Comparison of ENCODE assay signal across 8 cellular contexts in the genomic region with DNA sequence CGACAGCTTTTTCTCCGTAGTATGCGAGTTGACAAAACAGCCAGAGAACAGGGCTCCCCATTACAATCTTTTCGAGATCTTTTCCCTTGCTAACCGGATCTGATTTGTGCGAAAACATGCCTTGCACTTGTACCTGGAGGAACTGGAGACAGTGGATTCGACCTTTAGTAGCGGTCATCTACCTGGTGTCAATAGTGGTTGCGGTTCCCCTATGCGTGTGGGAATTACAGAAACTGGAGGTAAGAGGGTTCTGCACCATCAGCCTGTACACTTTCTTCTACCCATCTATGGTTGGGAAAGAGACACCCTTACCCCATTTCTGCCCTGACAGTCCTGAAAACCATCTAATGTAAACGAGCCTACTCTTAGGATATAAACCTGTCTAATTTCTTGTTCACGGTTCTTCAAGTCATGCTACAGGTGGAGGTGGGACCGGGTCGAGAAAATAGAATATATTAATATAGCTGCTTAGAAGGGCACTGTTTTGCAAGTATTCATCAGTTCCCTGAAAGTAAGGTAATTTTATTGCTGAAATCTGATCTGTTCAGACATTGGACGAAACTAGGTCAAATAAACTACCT. TPM values are rescaled to one million over a fixed set of nuclear protein-coding genes. Genes with fewer than 3 reads are reported as not detected.
DNase-seq lines count a peak whose midpoint lies in the region; ATAC-seq and TF ChIP-seq lines count a peak whose summit lies in the region.

No MANE protein-coding gene starts in this region.

- H3K36me3 ChIP-seq in A673 (ENCODE audit: insufficient read depth, low read length, poor library complexity, severe bottlenecking) (peaks cover 5% of the 10 kb centered on the region), body of pancreas (replicated peaks in 1 of 2; ENCODE audit: insufficient read depth in 1 of 2, low read depth in 2 of 2) (no peaks in the 10 kb centered on the region), aorta (ENCODE audit: control insufficient read depth in 1 of 2, insufficient read depth in 2 of 2, low read length in 1 of 2) (no peaks in the 10 kb centered on the region)

- H3K27me3 ChIP-seq in A673 (replicated peaks; ENCODE audit: insufficient read depth, low read depth, low read length, poor library complexity) (no peaks in the 10 kb centered on the region), body of pancreas (no peaks in the 10 kb centered on the region), aorta (ENCODE audit: control insufficient read depth in 1 of 2, insufficient read depth in 2 of 2, low read length in 1 of 2) (no peaks in the 10 kb centered on the region)

- intact Hi-C loops in A673 (cut with micrococcal nuclease; ENCODE audit: unreplicated experiment) (no loop called here), body of pancreas (cut with DNase I) (no loop called here), aorta (cut with DNase I) (no loop called here)

- H3K4me3 ChIP-seq in A673 (ENCODE audit: low read depth, low read length, poor library complexity, severe bottlenecking) = peak overlapping the region; percentile 87
- peak overlapping the region; percentile 55 to 66 for H3K4me3 ChIP-seq in body of pancreas
- H3K4me3 ChIP-seq in aorta (ENCODE audit: low read length in 2 of 2) = peak overlapping the region; percentile 83 to 95

- CTCF ChIA-PET in A673 (lab: Charles Lee) = interaction anchor here (1.9 kb wide), 1 partner anchor 249 kb away, joined by 9 read pairs; no protein-coding TSS in a partner anchor

- 1 to 2% methylated on average over 14 to 15 of the region's 15 CpGs for WGBS in body of pancreas, 2 donors
- WGBS in aorta, 2 donors = 3 to 6% methylated on average over 15 of the region's 15 CpGs

- BruUV-seq in A673 (replicated peaks; lab: Mats Ljungman, UMichigan) = no TSS peak

- H3K27ac ChIP-seq in A673 (ENCODE audit: low read depth, low read length, poor library complexity, severe bottlenecking) (peak overlapping the region; percentile 79), body of pancreas (peak overlapping the region; percentile 81 to 95 (median 88)), aorta (ENCODE audit: low read depth in 1 of 2, low read length in 2 of 2) (peak overlapping the region in 1 of 2 donors; percentile 84)

- no peak for TF ChIP-seq POLR2A in body of pancreas (IDR thresholded peaks at IDR 0.05)

- DNase-seq in A673 (ENCODE audit: low spot score) = no peak
- no peak for DNase-seq in body of pancreas
- DNase-seq in medulla oblongata (ENCODE audit: extremely low spot score) = peak; percentile 13
- DNase-seq in aorta = no peak
- DNase-seq in mesenteric fat pad (ENCODE audit: low spot score) = no peak
- no peak for DNase-seq in 8988T

- ATAC-seq in GM19328 (IDR thresholded peaks at IDR 0.05; ENCODE audit: unreplicated experiment) = peak; percentile 12
- ATAC-seq in HG03439 (IDR thresholded peaks at IDR 0.05; ENCODE audit: unreplicated experiment) = peak; percentile 8
- ATAC-seq in body of pancreas = peak; percentile 5
- ATAC-seq in aorta (ENCODE audit: low FRiP score) = peak; percentile 4

- peaks cover 7% of the 10 kb centered on the region for H3K4me1 ChIP-seq in A673 (ENCODE audit: insufficient read depth, low read length, poor library complexity, severe bottlenecking)
- H3K4me1 ChIP-seq in body of pancreas = peaks cover 31% of the 10 kb centered on the region
- peaks cover 3% of the 10 kb centered on the region in 2 donors for H3K4me1 ChIP-seq in aorta (ENCODE audit: control insufficient read depth in 1 of 2, insufficient read depth in 2 of 2, low read length in 2 of 2)

- TF ChIP-seq CTCF in A673 (conservative IDR thresholded peaks at IDR 0.05; ENCODE audit: low read depth, low read length) = no peak
- TF ChIP-seq CTCF in body of pancreas (IDR thresholded peaks at IDR 0.05) = no peak

- H3K9me3 ChIP-seq in A673 (ENCODE audit: low read depth, low read length, poor library complexity, severe bottlenecking) (no peaks in the 10 kb centered on the region), body of pancreas (no peaks in the 10 kb centered on the region), aorta (ENCODE audit: control insufficient read depth, low read length) (no peaks in the 10 kb centered on the region)

- POLR2A ChIA-PET in A673 (lab: Charles Lee; ENCODE audit: low non-redundant PET) = no interaction called here

RNA-seq across cellular contexts. Expression of a gene that starts 0.7 kb away (rescaled TPM):
- total RNA-seq in A673 (2021) = 36.3 and 38.7 TPM in 2 replicates
- total RNA-seq in body of pancreas = 10 to 100 TPM; 15.8 to 20.8 TPM
- 10 to 100 TPM; 23.1 to 23.5 TPM for total RNA-seq in aorta
- 10 to 100 TPM; 10.6 to 15.6 TPM for polyA plus RNA-seq in aorta
- total RNA-seq in mesenteric fat pad = 35.2 TPM
